ENCODE assay signal across 25 cellular contexts in the genomic region with DNA sequence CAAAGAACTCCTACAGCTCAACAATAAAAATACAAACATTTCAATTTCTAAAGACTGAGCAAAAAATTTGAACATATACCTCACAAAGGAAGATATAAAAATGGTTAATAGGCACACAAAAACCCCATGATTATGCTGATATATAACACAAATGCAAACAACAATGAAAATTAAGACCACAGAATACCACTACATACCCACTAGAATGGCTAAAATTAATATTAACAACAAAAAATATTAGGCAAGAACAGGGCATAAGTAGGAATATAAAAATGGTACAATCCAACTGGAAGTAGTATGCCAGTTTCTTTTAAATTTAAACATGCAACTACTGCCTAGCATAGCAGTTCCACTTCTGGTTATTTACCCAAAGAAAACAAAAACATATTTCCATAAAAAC.
"Had no signal": no experiment of that assay in that cellular context is flagged by ENCODE, and none has a peak within 500 bp of the region (broad histone marks: within the 10 kb centered on the region; RNA-seq: fewer than 3 reads in every experiment).

No MANE protein-coding gene starts in this region.

- H3K9ac ChIP-seq: parathyroid adenoma had no signal

- H3K36me3 ChIP-seq: neutrophil, ovary, right lobe of liver, sigmoid colon, stomach, thyroid gland, upper lobe of left lung, vagina had no signal

- H3K4me3 ChIP-seq: ovary, psoas muscle, right lobe of liver, sigmoid colon, stomach, thoracic aorta, thyroid gland, tibial nerve, upper lobe of left lung, vagina had no signal

- H3K27ac ChIP-seq: neutrophil, ovary, parathyroid adenoma, psoas muscle, right lobe of liver, sigmoid colon, stomach, thoracic aorta, thyroid gland, tibial nerve, upper lobe of left lung, vagina had no signal

- DNase-seq: nephron progenitor cell; nucleus accumbens; ovary; posterior cingulate gyrus; psoas muscle; right cardiac atrium; right lobe of liver; sigmoid colon; small intestine; stimulated activated CD4-positive, alpha-beta T cell treated with anti-CD3 and anti-CD28 coated beads, Interleukin-15, amount 100 ng/mL, for 24 hours; stimulated activated CD4-positive, alpha-beta T cell treated with anti-CD3 and anti-CD28 coated beads, Interleukin-2, amount 100 ng/mL, for 24 hours; stimulated activated CD4-positive, alpha-beta T cell treated with anti-CD3 and anti-CD28 coated beads, Interleukin-2, amount 100 ng/mL, for 48 hours; stimulated activated CD4-positive, alpha-beta T cell treated with anti-CD3 and anti-CD28 coated beads, Interleukin-4, amount 100 ng/mL, for 24 hours; stimulated activated naive B cell treated with anti-CD40 and anti-IgM and Interleukin-4, amounts not matched to agents 10 μg/mL and 1 μg/mL and 100 μg/mL, for 72 hours; stimulated activated naive CD4-positive, alpha-beta T cell treated with Interleukin-2 at 50 U/mL for 16 hours; stomach; thyroid gland; trophoblast cell; upper lobe of left lung had no signal

- H3K27me3 ChIP-seq: neutrophil, ovary, right lobe of liver, sigmoid colon, stomach, thyroid gland, tibial nerve, upper lobe of left lung, vagina had no signal

- H2AFZ ChIP-seq: parathyroid adenoma had no signal

- FAIRE-seq: urothelium cell line had no signal

- H3K9me3 ChIP-seq: neutrophil, ovary, psoas muscle, right lobe of liver, sigmoid colon, stomach, thoracic aorta, thyroid gland, tibial nerve, upper lobe of left lung, vagina had no signal

- H3K4me1 ChIP-seq: thyroid gland, upper lobe of left lung had no signal
